29 cellular contexts compared by ENCODE assay signal in the genomic region with DNA sequence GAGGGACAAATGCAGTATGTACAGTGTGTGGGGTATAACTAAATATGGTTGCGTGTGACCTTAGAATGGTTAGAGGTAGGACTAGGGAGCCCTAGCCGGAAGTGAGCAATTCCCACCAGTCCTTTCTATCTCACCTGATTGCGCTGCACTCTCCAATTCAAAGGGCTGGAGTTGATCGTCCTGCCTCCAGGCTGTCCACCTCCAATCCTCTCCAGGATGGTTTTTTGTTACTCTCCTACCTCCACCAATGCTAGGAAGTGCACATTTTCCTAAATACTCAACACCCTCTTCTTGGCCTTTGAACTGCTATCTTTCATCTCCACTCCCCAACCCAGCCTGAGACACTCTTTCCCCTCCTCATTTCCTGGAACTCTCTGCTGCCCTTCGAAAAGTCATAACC.
"Had no signal": no experiment of that assay in that cellular context is flagged by ENCODE, and none has a peak within 500 bp of the region (broad histone marks: within the 10 kb centered on the region; RNA-seq: fewer than 3 reads in every experiment).

No MANE protein-coding gene starts in this region.

- H3K27me3 Mint-ChIP-seq: stimulated activated memory B cell treated with anti-CD40 and anti-IgM and Interleukin-4, amounts not matched to agents 10 μg/mL and 1 μg/mL and 100 μg/mL, for 72 hours had no signal

- H3K9me3 Mint-ChIP-seq: stimulated activated effector memory CD8-positive, alpha-beta T cell treated with anti-CD3 and anti-CD28 coated beads, Interleukin-12 subunit alpha, Interleukin-12 subunit beta, amount 100 ng/mL, for 72 hours; stimulated activated memory B cell treated with anti-CD40 and anti-IgM and Interleukin-4, amounts not matched to agents 10 μg/mL and 1 μg/mL and 100 μg/mL, for 72 hours; stimulated activated naive CD8-positive, alpha-beta T cell treated with anti-CD3 and anti-CD28 coated beads, Interleukin-15, amount 100 ng/mL, for 72 hours; stimulated activated naive CD8-positive, alpha-beta T cell treated with anti-CD3 and anti-CD28 coated beads, Interleukin-15, Interleukin-2, amounts not matched to agents 100 ng/mL and 50 ng/mL, for 24 hours; type B pancreatic cell had no signal

- FAIRE-seq: urothelium cell line had no signal

- H3K27ac Mint-ChIP-seq: stimulated activated effector memory CD8-positive, alpha-beta T cell treated with anti-CD3 and anti-CD28 coated beads, Interleukin-12 subunit alpha, Interleukin-12 subunit beta, amount 100 ng/mL, for 72 hours; stimulated activated memory B cell treated with anti-CD40 and anti-IgM and Interleukin-4, amounts not matched to agents 10 μg/mL and 1 μg/mL and 100 μg/mL, for 72 hours; stimulated activated naive B cell treated with anti-CD40 and anti-IgM and Interleukin-4, amounts not matched to agents 10 μg/mL and 1 μg/mL and 100 μg/mL, for 72 hours; stimulated activated naive CD8-positive, alpha-beta T cell treated with anti-CD3 and anti-CD28 coated beads, Interleukin-15, amount 100 ng/mL, for 72 hours; stimulated activated naive CD8-positive, alpha-beta T cell treated with anti-CD3 and anti-CD28 coated beads, Interleukin-15, Interleukin-2, amounts not matched to agents 100 ng/mL and 50 ng/mL, for 24 hours; type B pancreatic cell had no signal

- H3K27ac ChIP-seq: stomach, suprapubic skin, testis, thoracic aorta, thyroid gland, tibial artery, tibial nerve, transverse colon, upper lobe of left lung, upper lobe of right lung, uterus, vagina had no signal

- H3K4me3 ChIP-seq: stomach, suprapubic skin, testis, thoracic aorta, thyroid gland, tibial artery, tibial nerve, transverse colon, upper lobe of left lung, upper lobe of right lung, uterus, vagina had no signal

- H3K4me3 Mint-ChIP-seq: stimulated activated effector memory CD8-positive, alpha-beta T cell treated with anti-CD3 and anti-CD28 coated beads, Interleukin-12 subunit alpha, Interleukin-12 subunit beta, amount 100 ng/mL, for 72 hours; stimulated activated memory B cell treated with anti-CD40 and anti-IgM and Interleukin-4, amounts not matched to agents 10 μg/mL and 1 μg/mL and 100 μg/mL, for 72 hours; stimulated activated naive B cell treated with anti-CD40 and anti-IgM and Interleukin-4, amounts not matched to agents 10 μg/mL and 1 μg/mL and 100 μg/mL, for 72 hours; stimulated activated naive CD8-positive, alpha-beta T cell treated with anti-CD3 and anti-CD28 coated beads, Interleukin-15, amount 100 ng/mL, for 72 hours; stimulated activated naive CD8-positive, alpha-beta T cell treated with anti-CD3 and anti-CD28 coated beads, Interleukin-15, Interleukin-2, amounts not matched to agents 100 ng/mL and 50 ng/mL, for 24 hours; type B pancreatic cell had no signal

- DNase-seq: stimulated activated CD4-positive, alpha-beta T cell treated with anti-CD3 and anti-CD28 coated beads, Interleukin-2, amount 100 ng/mL, for 48 hours; stimulated activated CD4-positive, alpha-beta T cell treated with anti-CD3 and anti-CD28 coated beads, Interleukin-4, amount 100 ng/mL, for 1 hour; stimulated activated CD4-positive, alpha-beta T cell treated with anti-CD3 and anti-CD28 coated beads, Interleukin-4, amount 100 ng/mL, for 24 hours; stimulated activated CD4-positive, alpha-beta T cell treated with anti-CD3 and anti-CD28 coated beads, Interleukin-4, amount 100 ng/mL, for 4 hours; stimulated activated CD8-positive, alpha-beta memory T cell treated with anti-CD3 and anti-CD28 coated beads, Interleukin-4, amount 100 ng/mL, for 48 hours; stimulated activated naive B cell treated with anti-CD40 and anti-IgM and Interleukin-4, amounts not matched to agents 10 μg/mL and 1 μg/mL and 100 μg/mL, for 72 hours; stimulated activated naive CD4-positive, alpha-beta T cell; stimulated activated naive CD4-positive, alpha-beta T cell treated with Interleukin-2 at 50 U/mL for 16 hours; stimulated activated naive CD8-positive, alpha-beta T cell treated with anti-CD3 and anti-CD28 coated beads, Interleukin-15, amount 100 ng/mL, for 72 hours; stimulated activated naive CD8-positive, alpha-beta T cell treated with anti-CD3 and anti-CD28 coated beads, Interleukin-15, Interleukin-2, amounts not matched to agents 100 U/mL and 50 U/mL, for 24 hours; stomach; substantia nigra; testis; thyroid gland; tibial artery; transverse colon; trophoblast cell; upper lobe of left lung; upper lobe of right lung; uterus had no signal

- H3K9me3 ChIP-seq: stomach, suprapubic skin, testis, thoracic aorta, thyroid gland, tibial artery, tibial nerve, transverse colon, upper lobe of left lung, upper lobe of right lung, uterus, vagina had no signal

- H3K27me3 ChIP-seq: testis, thyroid gland, tibial artery, tibial nerve, transverse colon, upper lobe of left lung, upper lobe of right lung, uterus, vagina had no signal

- ATAC-seq: stimulated activated effector memory CD8-positive, alpha-beta T cell treated with anti-CD3 and anti-CD28 coated beads, Interleukin-12 subunit alpha, Interleukin-12 subunit beta, amount 100 ng/mL, for 72 hours; stimulated activated memory B cell treated with anti-CD40 and anti-IgM and Interleukin-4, amounts not matched to agents 10 μg/mL and 1 μg/mL and 100 μg/mL, for 72 hours; stimulated activated naive B cell treated with anti-CD40 and anti-IgM and Interleukin-4, amounts not matched to agents 10 μg/mL and 1 μg/mL and 100 μg/mL, for 72 hours; stimulated activated naive CD8-positive, alpha-beta T cell treated with anti-CD3 and anti-CD28 coated beads, Interleukin-15, amount 100 ng/mL, for 72 hours; stimulated activated naive CD8-positive, alpha-beta T cell treated with anti-CD3 and anti-CD28 coated beads, Interleukin-15, Interleukin-2, amounts not matched to agents 100 U/mL and 50 U/mL, for 24 hours; upper lobe of right lung had no signal

- H3K36me3 Mint-ChIP-seq: stimulated activated effector memory CD8-positive, alpha-beta T cell treated with anti-CD3 and anti-CD28 coated beads, Interleukin-12 subunit alpha, Interleukin-12 subunit beta, amount 100 ng/mL, for 72 hours; stimulated activated memory B cell treated with anti-CD40 and anti-IgM and Interleukin-4, amounts not matched to agents 10 μg/mL and 1 μg/mL and 100 μg/mL, for 72 hours; stimulated activated naive B cell treated with anti-CD40 and anti-IgM and Interleukin-4, amounts not matched to agents 10 μg/mL and 1 μg/mL and 100 μg/mL, for 72 hours; type B pancreatic cell had no signal

- H3K4me1 ChIP-seq: stomach, suprapubic skin, testis, thyroid gland, tibial artery, tibial nerve, upper lobe of left lung, upper lobe of right lung, uterus had no signal

- H3K36me3 ChIP-seq: stomach, suprapubic skin, thoracic aorta, thyroid gland, tibial artery, tibial nerve, transverse colon, upper lobe of left lung, upper lobe of right lung, uterus, vagina had no signal

- H3K4me1 Mint-ChIP-seq: stimulated activated effector memory CD8-positive, alpha-beta T cell treated with anti-CD3 and anti-CD28 coated beads, Interleukin-12 subunit alpha, Interleukin-12 subunit beta, amount 100 ng/mL, for 72 hours; stimulated activated memory B cell treated with anti-CD40 and anti-IgM and Interleukin-4, amounts not matched to agents 10 μg/mL and 1 μg/mL and 100 μg/mL, for 72 hours; stimulated activated naive B cell treated with anti-CD40 and anti-IgM and Interleukin-4, amounts not matched to agents 10 μg/mL and 1 μg/mL and 100 μg/mL, for 72 hours; stimulated activated naive CD8-positive, alpha-beta T cell treated with anti-CD3 and anti-CD28 coated beads, Interleukin-15, amount 100 ng/mL, for 72 hours had no signal
